ENCODE assay signal across 20 cellular contexts in the genomic region with DNA sequence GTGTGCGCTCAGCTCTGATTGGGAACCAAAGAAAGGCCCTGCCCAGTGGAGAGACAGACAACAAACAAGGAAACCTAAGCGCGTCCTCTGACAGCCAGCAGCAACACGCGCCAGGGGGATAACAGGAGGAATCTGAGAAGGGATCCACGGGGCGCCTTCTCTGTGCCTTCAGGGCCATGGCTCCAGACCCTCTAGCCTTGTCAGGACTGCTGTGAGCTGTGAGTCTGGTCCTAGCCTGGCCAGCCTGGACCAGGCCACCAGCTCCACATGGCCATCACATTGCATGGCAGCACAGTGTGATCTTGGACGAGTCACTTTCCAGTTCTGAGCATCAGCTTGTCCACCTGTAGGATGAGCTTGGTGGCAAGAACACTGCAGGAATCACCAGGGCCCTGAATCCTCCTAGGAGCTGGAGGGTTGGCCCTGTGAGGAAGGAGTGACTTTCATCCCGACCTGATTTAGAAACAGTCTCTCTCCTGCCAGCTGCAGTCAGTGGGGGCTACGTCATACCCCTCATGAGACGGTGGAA. TPM values are rescaled to one million over a fixed set of nuclear protein-coding genes. Genes with fewer than 3 reads are reported as not detected.
DNase-seq lines count a peak whose midpoint lies in the region; ATAC-seq and TF ChIP-seq lines count a peak whose summit lies in the region.
"Had no signal": no experiment of that assay in that cellular context is flagged by ENCODE, and none has a peak within 500 bp of the region (broad histone marks: within the 10 kb centered on the region; RNA-seq: fewer than 3 reads in every experiment).

No MANE protein-coding gene starts in this region.

- intact Hi-C loops in activated CD8-positive, alpha-beta T cell treated with anti-CD3 and anti-CD28 coated beads for 36 hours (cut with micrococcal nuclease) = no loop called here
- intact Hi-C loops in activated B cell treated with CpG ODN at 0.5 μM for 24 hours (cut with micrococcal nuclease) = loop anchor here (5.0 kb wide), 1 partner anchor 293 kb away; the partner anchor contains the start of gene CBX7

- peaks cover 26% of the 10 kb centered on the region for H3K79me2 ChIP-seq in KMS-11 (ENCODE audit: insufficient read depth, low read depth)

- H3K27ac ChIP-seq in KMS-11 (peak overlapping the region; percentile 98), coronary artery (no peak overlapping the region), foreskin keratinocyte (no peak overlapping the region)

- no peak overlapping the region for H2AFZ ChIP-seq in KMS-11 (ENCODE audit: low read depth)

- no peak overlapping the region for H3K4me3 Mint-ChIP-seq in activated CD8-positive, alpha-beta T cell treated with anti-CD3 and anti-CD28 coated beads, Interleukin-2, amount 10 ng/mL, durations not matched to agents 7 days and 5 days
- H3K4me3 Mint-ChIP-seq in activated CD8-positive, alpha-beta T cell treated with anti-CD3 and anti-CD28 coated beads for 36 hours = no peak overlapping the region
- H3K4me3 Mint-ChIP-seq in activated B cell treated with CpG ODN at 0.5 μM for 24 hours = no peak overlapping the region
- H3K4me3 Mint-ChIP-seq in stimulated activated memory B cell treated with anti-CD40 and anti-IgM and Interleukin-4, amounts not matched to agents 10 μg/mL and 1 μg/mL and 100 μg/mL, for 72 hours = no peak overlapping the region
- H3K4me3 Mint-ChIP-seq: CD4-positive, CD25-positive, alpha-beta regulatory T cell had no signal

- H3K4me1 ChIP-seq in KMS-11 (ENCODE audit: low read depth, poor library complexity, severe bottlenecking) (peaks cover 97% of the 10 kb centered on the region), foreskin keratinocyte (no peaks in the 10 kb centered on the region)

- H3K36me3 Mint-ChIP-seq in activated CD8-positive, alpha-beta T cell treated with anti-CD3 and anti-CD28 coated beads, Interleukin-2, amount 10 ng/mL, durations not matched to agents 7 days and 5 days (ENCODE audit: low read depth) = peaks cover 6% of the 10 kb centered on the region
- no peaks in the 10 kb centered on the region for H3K36me3 Mint-ChIP-seq in activated CD8-positive, alpha-beta T cell treated with anti-CD3 and anti-CD28 coated beads for 36 hours (ENCODE audit: low read depth)
- peaks cover 2% of the 10 kb centered on the region for H3K36me3 Mint-ChIP-seq in activated B cell treated with CpG ODN at 0.5 μM for 24 hours (ENCODE audit: low read depth)
- no peaks in the 10 kb centered on the region for H3K36me3 Mint-ChIP-seq in stimulated activated memory B cell treated with anti-CD40 and anti-IgM and Interleukin-4, amounts not matched to agents 10 μg/mL and 1 μg/mL and 100 μg/mL, for 72 hours

- peak overlapping the region; percentile 17 for H3K27ac Mint-ChIP-seq in activated CD8-positive, alpha-beta T cell treated with anti-CD3 and anti-CD28 coated beads, Interleukin-2, amount 10 ng/mL, durations not matched to agents 7 days and 5 days
- no peak overlapping the region for H3K27ac Mint-ChIP-seq in activated CD8-positive, alpha-beta T cell treated with anti-CD3 and anti-CD28 coated beads for 36 hours
- peak overlapping the region; percentile 69 for H3K27ac Mint-ChIP-seq in activated B cell treated with CpG ODN at 0.5 μM for 24 hours
- H3K27ac Mint-ChIP-seq in stimulated activated memory B cell treated with anti-CD40 and anti-IgM and Interleukin-4, amounts not matched to agents 10 μg/mL and 1 μg/mL and 100 μg/mL, for 72 hours = peak overlapping the region; percentile 91

- H3K4me2 ChIP-seq in KMS-11 = peak overlapping the region; percentile 96; the same call in 1 of the 2 replicates

- no peak for DNase-seq in activated CD8-positive, alpha-beta T cell treated with anti-CD3 and anti-CD28 coated beads, Interleukin-2, amount 10 ng/mL, durations not matched to agents 7 days and 5 days
- DNase-seq in activated CD8-positive, alpha-beta T cell treated with anti-CD3 and anti-CD28 coated beads for 36 hours = no peak
- DNase-seq in activated B cell treated with CpG ODN at 0.5 μM for 24 hours (no peak), coronary artery (ENCODE audit: low spot score) (no peak), foreskin keratinocyte (no peak)
- DNase-seq in stimulated activated CD4-positive, alpha-beta T cell treated with anti-CD3 and anti-CD28 coated beads, Interleukin-4, amount 100 ng/mL, for 24 hours = no peak
- DNase-seq: CD4-positive, CD25-positive, alpha-beta regulatory T cell; DMS79; GDM1; GOT3; KBM-7; MG63; NCI-H1105; NCI-H1930; NCI-H2171; NCI-H446 treated with DMSO at 0.1 percent for 48 hours; NCI-H748 treated with DMSO at 0.1 percent for 48 hours; SHP77 had no signal

- POLR2A ChIA-PET in activated CD8-positive, alpha-beta T cell treated with anti-CD3 and anti-CD28 coated beads, Interleukin-2, amount 10 ng/mL, durations not matched to agents 7 days and 5 days (lab: Charles Lee) = interaction anchor here (0.7 to 1.8 kb wide), 2 partner anchors 8 to 976 kb away, joined by 3 to 5 read pairs; no protein-coding TSS in a partner anchor
- POLR2A ChIA-PET in activated CD8-positive, alpha-beta T cell treated with anti-CD3 and anti-CD28 coated beads for 36 hours (lab: Charles Lee) = interaction anchor here (1.0 to 4.2 kb wide), 2 partner anchors 31 to 127 kb away, joined by 3 to 15 read pairs; partner anchors contain the start of gene RPL3
- POLR2A ChIA-PET in activated B cell treated with CpG ODN at 0.5 μM for 24 hours (lab: Charles Lee) = interaction anchor here (1.0 to 4.1 kb wide), 4 partner anchors 9 to 125 kb away, joined by 3 to 44 read pairs (median 34); partner anchors contain the start of gene RPL3

- no peaks in the 10 kb centered on the region for H3K27me3 ChIP-seq in KMS-11 (ENCODE audit: insufficient read depth, low read depth)
- no peaks in the 10 kb centered on the region for H3K27me3 ChIP-seq in foreskin keratinocyte
- H3K27me3 ChIP-seq: MG63 had no signal

- no peaks in the 10 kb centered on the region for H3K36me3 ChIP-seq in KMS-11 (ENCODE audit: insufficient read depth)
- H3K36me3 ChIP-seq: MG63 had no signal

- CTCF ChIA-PET in activated CD8-positive, alpha-beta T cell treated with anti-CD3 and anti-CD28 coated beads, Interleukin-2, amount 10 ng/mL, durations not matched to agents 7 days and 5 days (lab: Charles Lee) = interaction anchor here (3.6 kb wide), 1 partner anchor 9 kb away, joined by 17 read pairs; no protein-coding TSS in a partner anchor
- CTCF ChIA-PET in activated CD8-positive, alpha-beta T cell treated with anti-CD3 and anti-CD28 coated beads for 36 hours (lab: Charles Lee) = no interaction called here
- CTCF ChIA-PET in activated B cell treated with CpG ODN at 0.5 μM for 24 hours (lab: Charles Lee) = interaction anchor here (1.6 kb wide), 1 partner anchor 84 kb away, joined by 3 read pairs; no protein-coding TSS in a partner anchor

- H3K27me3 Mint-ChIP-seq in activated CD8-positive, alpha-beta T cell treated with anti-CD3 and anti-CD28 coated beads, Interleukin-2, amount 10 ng/mL, durations not matched to agents 7 days and 5 days (ENCODE audit: low read depth) = peaks cover 3% of the 10 kb centered on the region
- H3K27me3 Mint-ChIP-seq in activated CD8-positive, alpha-beta T cell treated with anti-CD3 and anti-CD28 coated beads for 36 hours = peaks cover 3% of the 10 kb centered on the region
- H3K27me3 Mint-ChIP-seq in activated B cell treated with CpG ODN at 0.5 μM for 24 hours = no peaks in the 10 kb centered on the region
- H3K27me3 Mint-ChIP-seq in stimulated activated memory B cell treated with anti-CD40 and anti-IgM and Interleukin-4, amounts not matched to agents 10 μg/mL and 1 μg/mL and 100 μg/mL, for 72 hours = no peaks in the 10 kb centered on the region

- no peak for ATAC-seq in activated CD8-positive, alpha-beta T cell treated with anti-CD3 and anti-CD28 coated beads, Interleukin-2, amount 10 ng/mL, durations not matched to agents 7 days and 5 days
- no peak for ATAC-seq in activated CD8-positive, alpha-beta T cell treated with anti-CD3 and anti-CD28 coated beads for 36 hours
- ATAC-seq in activated B cell treated with CpG ODN at 0.5 μM for 24 hours (ENCODE audit: low read depth) (no peak), foreskin keratinocyte (no peak)
- ATAC-seq in stimulated activated memory B cell treated with anti-CD40 and anti-IgM and Interleukin-4, amounts not matched to agents 10 μg/mL and 1 μg/mL and 100 μg/mL, for 72 hours = no peak

- H3K9me3 Mint-ChIP-seq in activated CD8-positive, alpha-beta T cell treated with anti-CD3 and anti-CD28 coated beads, Interleukin-2, amount 10 ng/mL, durations not matched to agents 7 days and 5 days (ENCODE audit: insufficient read depth) = no peaks in the 10 kb centered on the region
- H3K9me3 Mint-ChIP-seq in activated CD8-positive, alpha-beta T cell treated with anti-CD3 and anti-CD28 coated beads for 36 hours = no peaks in the 10 kb centered on the region
- no peaks in the 10 kb centered on the region for H3K9me3 Mint-ChIP-seq in activated B cell treated with CpG ODN at 0.5 μM for 24 hours
- no peaks in the 10 kb centered on the region for H3K9me3 Mint-ChIP-seq in stimulated activated memory B cell treated with anti-CD40 and anti-IgM and Interleukin-4, amounts not matched to agents 10 μg/mL and 1 μg/mL and 100 μg/mL, for 72 hours

- H4K20me1 ChIP-seq in KMS-11 (ENCODE audit: insufficient read depth) = no peaks in the 10 kb centered on the region

- H3K4me1 Mint-ChIP-seq in activated CD8-positive, alpha-beta T cell treated with anti-CD3 and anti-CD28 coated beads, Interleukin-2, amount 10 ng/mL, durations not matched to agents 7 days and 5 days (ENCODE audit: low read depth) = peaks cover 46% of the 10 kb centered on the region
- peaks cover 20% of the 10 kb centered on the region for H3K4me1 Mint-ChIP-seq in activated CD8-positive, alpha-beta T cell treated with anti-CD3 and anti-CD28 coated beads for 36 hours (ENCODE audit: low read depth)
- H3K4me1 Mint-ChIP-seq in activated B cell treated with CpG ODN at 0.5 μM for 24 hours = peaks cover 81% of the 10 kb centered on the region
- peaks cover 67% of the 10 kb centered on the region for H3K4me1 Mint-ChIP-seq in stimulated activated memory B cell treated with anti-CD40 and anti-IgM and Interleukin-4, amounts not matched to agents 10 μg/mL and 1 μg/mL and 100 μg/mL, for 72 hours

- no peak overlapping the region for H3K4me3 ChIP-seq in KMS-11 (IDR thresholded peaks at IDR 0.05; ENCODE audit: insufficient read depth, low read depth, low read length)
- no peak overlapping the region for H3K4me3 ChIP-seq in coronary artery
- H3K4me3 ChIP-seq: MG63 had no signal

- TF ChIP-seq CTCF in activated CD8-positive, alpha-beta T cell treated with anti-CD3 and anti-CD28 coated beads for 36 hours (IDR thresholded peaks at IDR 0.05) = no peak
- no peak for TF ChIP-seq CTCF in KMS-11 (conservative IDR thresholded peaks at IDR 0.05; ENCODE audit: low read depth, low read length)
- TF ChIP-seq CTCF in activated B cell treated with CpG ODN at 0.5 μM for 24 hours (IDR thresholded peaks at IDR 0.05) = no peak
- no peak for TF ChIP-seq CTCF in coronary artery (IDR thresholded peaks at IDR 0.05)
- no peak for TF ChIP-seq CTCF in foreskin keratinocyte (conservative IDR thresholded peaks at IDR 0.05)

- peak overlapping the region; percentile 82; the same call in 1 of the 2 replicates for H3K9ac ChIP-seq in KMS-11

RNA-seq across cellular contexts. Expression of gene MGAT3, which starts 11.8 kb away (rescaled TPM):
- total RNA-seq in activated CD8-positive, alpha-beta T cell treated with anti-CD3 and anti-CD28 coated beads, Interleukin-2, amount 10 ng/mL, durations not matched to agents 7 days and 5 days = 10 to 100 TPM in 1 of 2 experiments, 1 to 10 TPM in 1; 9.1 to 10.0 TPM
- 1 to 10 TPM in 1 of 2 experiments, under 1 TPM in 1; 0.90 to 1.9 TPM for total RNA-seq in activated CD8-positive, alpha-beta T cell treated with anti-CD3 and anti-CD28 coated beads for 36 hours
- 41.5 and 43.4 TPM in 2 replicates for total RNA-seq in activated B cell treated with CpG ODN at 0.5 μM for 24 hours
- total RNA-seq in foreskin keratinocyte = not detected in 2 replicates
- not detected in 2 replicates for polyA plus RNA-seq in foreskin keratinocyte
- polyA plus RNA-seq: CD4-positive, CD25-positive, alpha-beta regulatory T cell had no signal

RNA-seq across cellular contexts. Expression of gene TAB1, which starts 45.4 kb away (rescaled TPM):
- 10 to 100 TPM; 27.0 to 28.5 TPM for total RNA-seq in activated CD8-positive, alpha-beta T cell treated with anti-CD3 and anti-CD28 coated beads, Interleukin-2, amount 10 ng/mL, durations not matched to agents 7 days and 5 days
- total RNA-seq in activated CD8-positive, alpha-beta T cell treated with anti-CD3 and anti-CD28 coated beads for 36 hours = 10 to 100 TPM; 21.6 to 22.8 TPM
- total RNA-seq in activated B cell treated with CpG ODN at 0.5 μM for 24 hours (29.4 and 37.4 TPM in 2 replicates), foreskin keratinocyte (14.6 and 15.3 TPM in 2 replicates)
- 14.8 and 15.5 TPM in 2 replicates for polyA plus RNA-seq in foreskin keratinocyte

RNA-seq across cellular contexts. Expression of gene MIEF1, which starts 57.1 kb away (rescaled TPM):
- total RNA-seq in activated CD8-positive, alpha-beta T cell treated with anti-CD3 and anti-CD28 coated beads, Interleukin-2, amount 10 ng/mL, durations not matched to agents 7 days and 5 days = 10 to 100 TPM; 37.9 to 38.2 TPM
- 10 to 100 TPM; 48.2 to 51.1 TPM for total RNA-seq in activated CD8-positive, alpha-beta T cell treated with anti-CD3 and anti-CD28 coated beads for 36 hours
- 38.2 and 41.3 TPM in 2 replicates for total RNA-seq in activated B cell treated with CpG ODN at 0.5 μM for 24 hours
- total RNA-seq in foreskin keratinocyte = 27.6 and 28.0 TPM in 2 replicates
- polyA plus RNA-seq in foreskin keratinocyte = 10.0 and 11.2 TPM in 2 replicates
